Comparison of ENCODE assay signal across 8 cellular contexts in the genomic region with DNA sequence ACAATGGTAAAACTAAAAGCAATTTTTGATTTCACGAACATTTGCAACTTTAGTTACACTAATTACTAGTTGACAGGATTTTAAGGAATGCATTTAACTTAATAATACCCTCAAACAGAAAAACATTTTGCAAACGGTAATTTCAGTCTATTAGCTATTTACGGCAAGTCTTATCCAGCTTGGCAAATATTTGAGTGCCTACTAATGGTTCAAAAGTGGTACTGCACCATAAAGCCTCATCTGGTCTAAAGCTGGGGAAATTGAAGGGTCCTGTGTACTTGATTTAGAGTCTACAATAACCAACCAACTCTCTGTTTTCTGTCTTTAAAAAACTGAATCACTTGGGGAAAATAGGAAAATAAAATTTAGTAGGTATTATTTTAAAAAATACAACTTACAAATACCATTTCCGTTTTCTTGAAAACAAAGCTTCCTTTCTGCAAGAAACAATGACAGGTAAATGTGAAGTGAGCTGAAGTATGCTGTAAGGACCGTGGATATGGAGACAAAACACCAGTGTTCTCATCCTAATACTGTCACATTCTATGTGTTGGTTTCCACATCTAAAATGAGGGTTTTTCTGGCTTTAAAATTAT.
DNase-seq lines count a peak whose midpoint lies in the region; ATAC-seq, FAIRE-seq and TF ChIP-seq lines count a peak whose summit lies in the region.

No MANE protein-coding gene starts in this region.

- no peaks in the 10 kb centered on the region for H3K27me3 ChIP-seq in bronchial epithelial cell (ENCODE audit: control insufficient read depth, insufficient read depth, low read length)

- H3K4me3 Mint-ChIP-seq in nephron progenitor cell: no peak overlapping the region

- H3K4me3 ChIP-seq in bronchial epithelial cell (ENCODE audit: low read depth, low read length): no peak overlapping the region

- no peaks in the 10 kb centered on the region for H3K36me3 Mint-ChIP-seq in nephron progenitor cell (ENCODE audit: low read depth)

- ATAC-seq in HG02884 (IDR thresholded peaks at IDR 0.05; ENCODE audit: unreplicated experiment) (peak; percentile 56), HG03108 (IDR thresholded peaks at IDR 0.05; ENCODE audit: unreplicated experiment) (no peak)

- FAIRE-seq in A204.1 (lab: Jason Lieb, UNC): peak; percentile 89
- FAIRE-seq in bronchial epithelial cell (lab: Jason Lieb, UNC): no peak

- no peaks in the 10 kb centered on the region for H3K27me3 Mint-ChIP-seq in nephron progenitor cell (ENCODE audit: low read depth, poor library complexity)

- DNase-seq in NCI-H2081 (lab: John Stamatoyannopoulos, UW) (peak; percentile 37 to 43), bronchial epithelial cell (ENCODE audit: low read depth) (peak; percentile 57), nephron progenitor cell (no peak), cortex of kidney (lab: John Stamatoyannopoulos, UW) (no peak)

- TF ChIP-seq CTCF in GM12874 (IDR thresholded peaks at IDR 0.05; ENCODE audit: insufficient read depth, low read depth, low read length): peak; percentile 70
- TF ChIP-seq CTCF in bronchial epithelial cell (IDR thresholded peaks at IDR 0.05; ENCODE audit: insufficient read depth, low read length, severe bottlenecking): peak; percentile 77
- peak; percentile 78 for TF ChIP-seq CTCF in nephron progenitor cell (IDR thresholded peaks at IDR 0.05)

- H3K27ac Mint-ChIP-seq in nephron progenitor cell: no peak overlapping the region

- peaks cover 6% of the 10 kb centered on the region for H3K4me1 Mint-ChIP-seq in nephron progenitor cell

- H3K9me3 Mint-ChIP-seq in nephron progenitor cell: peaks cover 8% of the 10 kb centered on the region

- H3K36me3 ChIP-seq in bronchial epithelial cell (ENCODE audit: control insufficient read depth, insufficient read depth, low read length): no peaks in the 10 kb centered on the region

Comparison
In these comparisons a context has a peak if more than half of its experiments do, and no peak if none do; other contexts are left out.
1. DNase-seq: peak in NCI-H2081 (2 of 2) and bronchial epithelial cell (single experiment); none in nephron progenitor cell (single experiment) and cortex of kidney (single experiment).
2. Peak in every context shown above with its lines, with median percentiles within 50 percentile points of each other: CTCF ChIP-seq.